Comparison of ENCODE assay signal across 1 cellular context in the genomic region with DNA sequence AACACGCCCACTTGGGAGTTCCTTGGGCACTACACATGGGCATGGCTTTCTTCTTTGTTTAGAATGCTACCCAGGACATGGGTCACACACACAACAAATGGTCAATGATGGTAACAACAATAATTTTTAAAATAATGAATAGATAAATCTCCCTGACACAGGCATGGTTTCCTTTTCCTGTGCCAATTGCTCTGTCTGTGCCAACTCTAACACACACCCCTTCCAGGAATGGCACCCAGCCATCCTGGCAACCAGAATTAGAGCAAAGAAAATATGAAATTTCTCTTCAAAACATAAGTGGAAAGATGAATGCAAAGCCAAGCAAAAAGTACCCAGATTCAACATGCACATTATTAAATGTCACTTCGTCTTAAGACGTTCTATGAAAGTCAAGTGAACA.
TF ChIP-seq lines count a peak whose summit lies in the region.

No MANE protein-coding gene starts in this region.

TF ChIP-seq in HepG2, 621 proteins besides CTCF, POLR2A, EP300 and RAD21 (continued from another document):
- TF ChIP-seq, protein P1, sequence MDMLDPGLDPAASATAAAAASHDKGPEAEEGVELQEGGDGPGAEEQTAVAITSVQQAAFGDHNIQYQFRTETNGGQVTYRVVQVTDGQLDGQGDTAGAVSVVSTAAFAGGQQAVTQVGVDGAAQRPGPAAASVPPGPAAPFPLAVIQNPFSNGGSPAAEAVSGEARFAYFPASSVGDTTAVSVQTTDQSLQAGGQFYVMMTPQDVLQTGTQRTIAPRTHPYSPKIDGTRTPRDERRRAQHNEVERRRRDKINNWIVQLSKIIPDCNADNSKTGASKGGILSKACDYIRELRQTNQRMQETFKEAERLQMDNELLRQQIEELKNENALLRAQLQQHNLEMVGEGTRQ (IDR thresholded peaks at IDR 0.05; ENCODE audit: low read depth, low read length) = no peak
- TF ChIP-seq, protein P1 (CRISPR knock-in tag; IDR thresholded peaks at IDR 0.05; ENCODE audit: borderline replicate concordance) = no peak
- TF ChIP-seq, protein P2, sequence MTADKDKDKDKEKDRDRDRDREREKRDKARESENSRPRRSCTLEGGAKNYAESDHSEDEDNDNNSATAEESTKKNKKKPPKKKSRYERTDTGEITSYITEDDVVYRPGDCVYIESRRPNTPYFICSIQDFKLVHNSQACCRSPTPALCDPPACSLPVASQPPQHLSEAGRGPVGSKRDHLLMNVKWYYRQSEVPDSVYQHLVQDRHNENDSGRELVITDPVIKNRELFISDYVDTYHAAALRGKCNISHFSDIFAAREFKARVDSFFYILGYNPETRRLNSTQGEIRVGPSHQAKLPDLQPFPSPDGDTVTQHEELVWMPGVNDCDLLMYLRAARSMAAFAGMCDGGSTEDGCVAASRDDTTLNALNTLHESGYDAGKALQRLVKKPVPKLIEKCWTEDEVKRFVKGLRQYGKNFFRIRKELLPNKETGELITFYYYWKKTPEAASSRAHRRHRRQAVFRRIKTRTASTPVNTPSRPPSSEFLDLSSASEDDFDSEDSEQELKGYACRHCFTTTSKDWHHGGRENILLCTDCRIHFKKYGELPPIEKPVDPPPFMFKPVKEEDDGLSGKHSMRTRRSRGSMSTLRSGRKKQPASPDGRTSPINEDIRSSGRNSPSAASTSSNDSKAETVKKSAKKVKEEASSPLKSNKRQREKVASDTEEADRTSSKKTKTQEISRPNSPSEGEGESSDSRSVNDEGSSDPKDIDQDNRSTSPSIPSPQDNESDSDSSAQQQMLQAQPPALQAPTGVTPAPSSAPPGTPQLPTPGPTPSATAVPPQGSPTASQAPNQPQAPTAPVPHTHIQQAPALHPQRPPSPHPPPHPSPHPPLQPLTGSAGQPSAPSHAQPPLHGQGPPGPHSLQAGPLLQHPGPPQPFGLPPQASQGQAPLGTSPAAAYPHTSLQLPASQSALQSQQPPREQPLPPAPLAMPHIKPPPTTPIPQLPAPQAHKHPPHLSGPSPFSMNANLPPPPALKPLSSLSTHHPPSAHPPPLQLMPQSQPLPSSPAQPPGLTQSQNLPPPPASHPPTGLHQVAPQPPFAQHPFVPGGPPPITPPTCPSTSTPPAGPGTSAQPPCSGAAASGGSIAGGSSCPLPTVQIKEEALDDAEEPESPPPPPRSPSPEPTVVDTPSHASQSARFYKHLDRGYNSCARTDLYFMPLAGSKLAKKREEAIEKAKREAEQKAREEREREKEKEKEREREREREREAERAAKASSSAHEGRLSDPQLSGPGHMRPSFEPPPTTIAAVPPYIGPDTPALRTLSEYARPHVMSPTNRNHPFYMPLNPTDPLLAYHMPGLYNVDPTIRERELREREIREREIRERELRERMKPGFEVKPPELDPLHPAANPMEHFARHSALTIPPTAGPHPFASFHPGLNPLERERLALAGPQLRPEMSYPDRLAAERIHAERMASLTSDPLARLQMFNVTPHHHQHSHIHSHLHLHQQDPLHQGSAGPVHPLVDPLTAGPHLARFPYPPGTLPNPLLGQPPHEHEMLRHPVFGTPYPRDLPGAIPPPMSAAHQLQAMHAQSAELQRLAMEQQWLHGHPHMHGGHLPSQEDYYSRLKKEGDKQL (CRISPR knock-in tag; IDR thresholded peaks at IDR 0.05; ENCODE audit: low read depth) = no peak
- no peak for TF ChIP-seq CCAR2 (optimal IDR thresholded peaks at IDR 0.05; ENCODE audit: low read depth, low read length)
